Comparison of ENCODE assay signal across 12 cellular contexts in genomic region chr4:155799106-155799793, GRCh38.
"Had no signal": no experiment of that assay in that cellular context is flagged by ENCODE, and none has a peak within 500 bp of the region (broad histone marks: within the 10 kb centered on the region; RNA-seq: fewer than 3 reads in every experiment).

No MANE protein-coding gene starts in this region.

- H3K4me3 ChIP-seq: adrenal gland, prostate gland, testis had no signal

- DNase-seq: activated B cell treated with CpG ODN at 0.5 μM for 24 hours; activated CD4-positive, alpha-beta T cell treated with anti-CD3 and anti-CD28 coated beads, Interleukin-2, amount 10 ng/mL, durations not matched to agents 7 days and 5 days; activated naive CD4-positive, alpha-beta T cell treated with anti-CD3 and anti-CD28 coated beads, Interleukin-2, amount 50 U/mL, for 16 hours; activated T-cell treated with anti-CD3 and anti-CD28 coated beads for 4 hours; adrenal gland; foreskin keratinocyte; naive B cell; stimulated activated CD4-positive, alpha-beta T cell treated with anti-CD3 and anti-CD28 coated beads, Interleukin-2, amount 100 ng/mL, for 48 hours; stimulated activated naive CD8-positive, alpha-beta T cell treated with anti-CD3 and anti-CD28 coated beads, Interleukin-15, Interleukin-2, amounts not matched to agents 100 U/mL and 50 U/mL, for 24 hours; T-helper 17 cell; testis had no signal

- H3K4me1 ChIP-seq: adrenal gland, foreskin keratinocyte, prostate gland, testis had no signal

- H3K36me3 ChIP-seq: adrenal gland, prostate gland had no signal

- ATAC-seq: foreskin keratinocyte; stimulated activated naive CD8-positive, alpha-beta T cell treated with anti-CD3 and anti-CD28 coated beads, Interleukin-15, Interleukin-2, amounts not matched to agents 100 U/mL and 50 U/mL, for 24 hours; T-helper 17 cell had no signal

- H3K27ac ChIP-seq: adrenal gland, foreskin keratinocyte, prostate gland, testis had no signal

- H3K9me3 ChIP-seq: adrenal gland, prostate gland, testis had no signal

- H3K27me3 ChIP-seq: adrenal gland, foreskin keratinocyte, testis had no signal
